ENCODE assay signal across 8 cellular contexts in the genomic region with DNA sequence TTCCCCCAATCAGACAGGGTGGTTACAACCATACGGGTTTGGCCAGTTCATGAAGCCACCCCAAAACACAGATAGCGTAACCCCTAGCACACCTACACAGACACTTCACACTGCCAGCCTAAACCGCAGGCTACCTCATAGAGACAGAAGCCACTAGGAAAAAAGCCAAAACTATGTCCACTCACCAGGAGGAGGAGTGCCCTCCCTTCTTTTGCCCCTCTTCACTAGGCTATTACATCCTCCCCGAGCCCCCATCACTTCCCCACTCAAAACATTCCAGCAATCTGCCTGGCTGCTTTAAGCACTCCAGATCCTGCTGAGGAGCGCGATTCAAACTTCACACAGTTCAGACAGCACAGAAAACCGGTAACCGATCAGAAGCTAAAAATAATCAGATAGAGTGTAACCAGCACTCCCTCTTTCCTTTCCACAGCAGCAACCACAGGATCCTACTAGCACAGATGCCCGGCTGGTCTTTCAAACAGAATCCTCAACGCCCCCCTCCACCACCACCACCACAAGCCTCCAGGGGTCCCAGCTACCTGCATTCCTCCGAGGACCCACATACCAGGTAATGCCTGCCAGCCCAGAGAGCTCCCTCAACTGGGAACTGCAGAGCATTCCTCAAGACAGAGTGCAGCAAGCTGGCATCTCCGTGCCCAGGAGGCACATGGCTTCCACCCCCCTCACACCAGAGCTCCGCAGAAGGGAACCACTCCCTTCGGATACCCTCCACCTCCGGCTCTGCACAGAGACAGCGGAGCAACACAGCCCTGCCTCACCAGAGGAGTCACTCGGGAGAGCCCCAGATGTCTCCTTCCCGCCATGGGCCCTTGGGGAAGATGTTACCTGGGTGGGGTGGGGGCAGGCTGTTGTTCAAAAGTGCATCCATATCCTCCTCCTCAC. TPM values are rescaled to one million over a fixed set of nuclear protein-coding genes. Genes with fewer than 3 reads are reported as not detected.
DNase-seq lines count a peak whose midpoint lies in the region; ATAC-seq, FAIRE-seq and TF ChIP-seq lines count a peak whose summit lies in the region.

No MANE protein-coding gene starts in this region.

- H3K9me3 ChIP-seq in astrocyte (ENCODE audit: insufficient read depth, low read depth, low read length), result no peaks in the 10 kb centered on the region
- H3K9me3 ChIP-seq in iPS-15b (ENCODE audit: control insufficient read depth, insufficient read depth, low read length), result no peaks in the 10 kb centered on the region
- H3K9me3 ChIP-seq in skeletal muscle satellite cell (replicated peaks; ENCODE audit: low read length), result no peaks in the 10 kb centered on the region

- H3K4me2 ChIP-seq in astrocyte (ENCODE audit: low read length), result peak overlapping the region; percentile 99
- peak overlapping the region; percentile 99 for H3K4me2 ChIP-seq in skeletal muscle satellite cell (ENCODE audit: low read length)

- DNase-seq in OCI-M1 (lab: John Stamatoyannopoulos, UW) (peak; percentile 25), astrocyte (ENCODE audit: low read depth) (peak; percentile 19), mucosa of gallbladder (ENCODE audit: low spot score) (no peak)

- no peaks in the 10 kb centered on the region for H3K9me3 Mint-ChIP-seq in astrocyte (ENCODE audit: unreplicated experiment)

- peak overlapping the region; percentile 44 for H3K27ac ChIP-seq in astrocyte (ENCODE audit: low read depth, low read length)

- H3K27ac Mint-ChIP-seq in astrocyte (ENCODE audit: unreplicated experiment), result peak overlapping the region; percentile 54

- peak; percentile 2 for TF ChIP-seq CTCF in astrocyte (IDR thresholded peaks at IDR 0.05; ENCODE audit: insufficient read depth, low read depth, low read length)

- peaks cover 32% of the 10 kb centered on the region for H3K4me1 Mint-ChIP-seq in astrocyte (ENCODE audit: low read depth, unreplicated experiment)

- no peak overlapping the region for H2AFZ ChIP-seq in astrocyte (ENCODE audit: low read depth, low read length)

- peak overlapping the region; percentile 85 for H3K9ac ChIP-seq in astrocyte (ENCODE audit: low read length)
- H3K9ac ChIP-seq in iPS-15b (ENCODE audit: low read depth, low read length), result peak overlapping the region; percentile 41
- H3K9ac ChIP-seq in skeletal muscle satellite cell (ENCODE audit: low read depth, low read length), result peak overlapping the region; percentile 81

- no peak for ATAC-seq in HG03135 (IDR thresholded peaks at IDR 0.05; ENCODE audit: unreplicated experiment)
- no peak for ATAC-seq in GM19463 (IDR thresholded peaks at IDR 0.05; ENCODE audit: unreplicated experiment)

- peaks cover 56% of the 10 kb centered on the region for H3K79me2 ChIP-seq in astrocyte (ENCODE audit: insufficient read depth, low read length)

- H3K36me3 Mint-ChIP-seq in astrocyte (ENCODE audit: low read depth, unreplicated experiment), result peaks cover 25% of the 10 kb centered on the region

- H3K4me3 ChIP-seq in GM08714 (ENCODE audit: low read length), result peak overlapping the region; percentile 82
- H3K4me3 ChIP-seq in astrocyte (ENCODE audit: insufficient read depth, low read depth, low read length), result peak overlapping the region; percentile 78
- peak overlapping the region; percentile 74 for H3K4me3 ChIP-seq in iPS-15b (ENCODE audit: low read depth, low read length)
- H3K4me3 ChIP-seq in skeletal muscle satellite cell (ENCODE audit: low read length), result peak overlapping the region; percentile 97

- no peak for FAIRE-seq in astrocyte (lab: Jason Lieb, UNC)

- H3K4me3 Mint-ChIP-seq in astrocyte (ENCODE audit: unreplicated experiment), result peak overlapping the region; percentile 92

- H3K36me3 ChIP-seq in astrocyte (ENCODE audit: insufficient read depth, low read length) (peaks cover 19% of the 10 kb centered on the region), iPS-15b (ENCODE audit: control insufficient read depth, insufficient read depth, low read length) (peaks cover 22% of the 10 kb centered on the region), skeletal muscle satellite cell (ENCODE audit: insufficient read depth, low read length) (peaks cover 34% of the 10 kb centered on the region)

- H3K27me3 Mint-ChIP-seq in astrocyte (ENCODE audit: low read depth, unreplicated experiment), result no peaks in the 10 kb centered on the region

- H3K4me1 ChIP-seq in astrocyte (ENCODE audit: insufficient read depth, low read length) (peaks cover 37% of the 10 kb centered on the region), iPS-15b (ENCODE audit: control insufficient read depth, insufficient read depth, low read length) (peaks cover 19% of the 10 kb centered on the region), skeletal muscle satellite cell (ENCODE audit: control insufficient read depth, insufficient read depth, low read length) (peaks cover 37% of the 10 kb centered on the region)

- H3K27me3 ChIP-seq in astrocyte (ENCODE audit: insufficient read depth, low read length), result no peaks in the 10 kb centered on the region
- no peaks in the 10 kb centered on the region for H3K27me3 ChIP-seq in iPS-15b (ENCODE audit: control insufficient read depth, insufficient read depth, low read length)
- H3K27me3 ChIP-seq in skeletal muscle satellite cell (ENCODE audit: control insufficient read depth, insufficient read depth, low read length), result no peaks in the 10 kb centered on the region

- H4K20me1 ChIP-seq in astrocyte (ENCODE audit: insufficient read depth, low read length), result peaks cover 55% of the 10 kb centered on the region

RNA-seq across cellular contexts. Expression of gene CHD4, which starts 1.5 kb away (rescaled TPM):
- total RNA-seq in astrocyte (319 and 329 TPM in 2 replicates), mucosa of gallbladder (220 TPM)
- 148 and 162 TPM in 2 replicates for total RNA-seq in skeletal muscle satellite cell (2012; rRNA removed)

RNA-seq across cellular contexts. Expression of gene LPAR5, which starts 30.1 kb away (rescaled TPM):
- total RNA-seq in astrocyte (0.73 and 0.89 TPM in 2 replicates), mucosa of gallbladder (15.0 TPM)
- total RNA-seq in skeletal muscle satellite cell (2012; rRNA removed), result not detected in 2 replicates

RNA-seq across cellular contexts. Expression of gene NOP2, which starts 37.6 kb away (rescaled TPM):
- total RNA-seq in astrocyte, result 53.1 and 66.8 TPM in 2 replicates
- 33.4 and 40.1 TPM in 2 replicates for total RNA-seq in skeletal muscle satellite cell (2012; rRNA removed)
- 19.2 TPM for total RNA-seq in mucosa of gallbladder

RNA-seq across cellular contexts. Expression of gene ACRBP, which starts 41.6 kb away (rescaled TPM):
- 0.54 and 0.60 TPM in 2 replicates for total RNA-seq in astrocyte
- total RNA-seq in skeletal muscle satellite cell (2012; rRNA removed), result 2.0 TPM in 1 of 2 replicates, not detected in the other
- total RNA-seq in mucosa of gallbladder, result 9.8 TPM

RNA-seq across cellular contexts. Expression of gene IFFO1, which starts 49.8 kb away (rescaled TPM):
- total RNA-seq in astrocyte (18.8 and 20.8 TPM in 2 replicates), mucosa of gallbladder (14.2 TPM)
- total RNA-seq in skeletal muscle satellite cell (2012; rRNA removed), result 8.6 and 8.7 TPM in 2 replicates
